Comparison of ENCODE assay signal across 1 cellular context in the genomic region with DNA sequence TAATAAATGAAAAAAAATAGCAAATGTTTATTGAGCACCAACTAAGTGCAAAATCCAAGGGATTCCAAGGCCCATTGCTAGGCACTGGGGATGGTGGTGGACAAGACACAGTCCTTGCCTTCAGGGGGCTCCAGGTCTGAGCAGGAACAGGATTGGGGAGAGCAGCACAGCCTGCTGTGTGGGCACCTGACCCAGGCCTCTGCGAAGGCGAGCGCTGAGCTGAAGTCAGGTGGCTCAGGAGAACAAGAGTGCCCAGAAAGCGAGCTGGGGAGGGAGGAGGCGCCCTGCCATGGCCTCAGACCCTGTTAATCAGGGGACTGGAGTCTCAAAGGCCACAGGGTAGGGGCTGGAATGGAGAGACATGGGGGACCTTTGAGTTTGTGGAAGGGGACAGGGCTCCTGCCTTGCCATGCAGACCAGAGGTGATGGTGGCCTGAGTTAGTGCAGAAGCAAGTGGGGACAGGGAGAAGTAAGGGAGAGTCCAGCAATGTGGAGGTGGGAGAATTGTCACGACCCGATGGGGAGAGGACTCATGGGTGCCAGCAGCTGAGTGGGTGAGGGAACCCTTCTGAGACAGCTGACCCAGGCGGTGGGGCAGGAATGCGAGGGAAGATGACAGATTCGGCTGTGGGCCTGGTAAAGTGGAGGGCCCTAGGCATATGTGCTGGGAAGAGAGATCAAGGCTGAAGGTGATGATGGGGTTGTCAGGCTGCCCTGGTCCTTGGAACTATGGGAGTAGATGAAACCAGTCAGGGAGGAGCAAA.
A peak's percentile ranks its signal among the peaks of the same experiment; 100 is the strongest.
TF ChIP-seq lines count a peak whose summit lies in the region.

No MANE protein-coding gene starts in this region.

TF ChIP-seq in K562, 482 proteins besides CTCF, POLR2A, EP300 and RAD21:
- peak; percentile 47 for TF ChIP-seq POLR2G (IDR thresholded peaks at IDR 0.05; ENCODE audit: low read depth, low read length)
- no peak for TF ChIP-seq RNF2 (IDR thresholded peaks at IDR 0.05)
